Comparison of ENCODE assay signal across 8 cellular contexts in the genomic region with DNA sequence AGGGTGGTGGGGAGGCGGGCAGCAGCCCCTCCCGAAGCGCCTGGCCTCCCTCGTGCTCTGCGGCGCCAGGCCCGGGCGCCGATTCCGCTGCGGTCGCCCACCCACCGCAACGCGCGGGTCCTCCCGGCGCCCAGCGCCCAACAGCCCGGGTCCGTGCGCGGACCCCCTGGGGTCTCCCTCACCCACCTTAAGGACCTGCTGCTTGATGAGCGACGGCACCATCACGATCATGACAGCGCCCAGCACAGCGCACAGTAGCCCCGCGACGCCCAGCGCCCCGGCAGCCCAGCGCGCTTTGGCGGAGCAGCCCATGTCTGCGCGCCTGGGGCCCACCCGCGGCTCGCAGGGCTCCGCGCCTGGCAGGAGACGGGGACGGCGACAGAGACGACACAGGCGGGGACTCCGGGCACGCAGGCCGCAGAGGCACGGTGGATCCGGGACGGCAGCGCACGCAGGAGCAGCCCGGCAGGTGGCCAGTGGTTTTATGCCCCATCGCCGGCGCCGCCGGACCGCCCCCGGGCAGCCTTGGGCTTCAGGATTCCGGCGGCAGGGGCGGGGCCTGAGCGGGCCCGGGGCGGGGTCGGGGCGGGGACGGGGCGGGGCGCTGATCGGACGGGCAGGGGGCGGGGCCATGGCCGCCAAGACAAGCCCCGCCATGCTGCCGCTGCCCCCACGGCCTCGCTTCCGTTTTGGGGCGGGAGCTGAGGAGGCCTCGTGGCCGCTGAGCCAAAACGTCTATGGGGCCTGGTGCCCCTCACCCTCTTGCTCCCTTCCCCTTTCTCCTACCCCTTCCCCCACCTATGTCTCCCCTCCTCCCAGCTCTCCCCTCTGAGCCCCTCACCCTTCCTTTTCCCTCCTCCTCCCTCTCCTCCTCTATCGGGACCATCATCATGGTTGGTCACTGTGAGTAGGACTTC. TPM values are rescaled to one million over a fixed set of nuclear protein-coding genes. Genes with fewer than 3 reads are reported as not detected.
DNase-seq lines count a peak whose midpoint lies in the region; ATAC-seq and TF ChIP-seq lines count a peak whose summit lies in the region.

A gene with protein sequence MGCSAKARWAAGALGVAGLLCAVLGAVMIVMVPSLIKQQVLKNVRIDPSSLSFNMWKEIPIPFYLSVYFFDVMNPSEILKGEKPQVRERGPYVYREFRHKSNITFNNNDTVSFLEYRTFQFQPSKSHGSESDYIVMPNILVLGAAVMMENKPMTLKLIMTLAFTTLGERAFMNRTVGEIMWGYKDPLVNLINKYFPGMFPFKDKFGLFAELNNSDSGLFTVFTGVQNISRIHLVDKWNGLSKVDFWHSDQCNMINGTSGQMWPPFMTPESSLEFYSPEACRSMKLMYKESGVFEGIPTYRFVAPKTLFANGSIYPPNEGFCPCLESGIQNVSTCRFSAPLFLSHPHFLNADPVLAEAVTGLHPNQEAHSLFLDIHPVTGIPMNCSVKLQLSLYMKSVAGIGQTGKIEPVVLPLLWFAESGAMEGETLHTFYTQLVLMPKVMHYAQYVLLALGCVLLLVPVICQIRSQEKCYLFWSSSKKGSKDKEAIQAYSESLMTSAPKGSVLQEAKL (minus strand): TSS at position 456 of the 917 bp plus-strand sequence. CDS start 144 bp downstream, at position 312.

- H3K79me2 ChIP-seq in DND-41 (ENCODE audit: insufficient read depth, low read length) (peaks cover 18% of the 10 kb centered on the region), neural progenitor cell (ENCODE audit: low read depth) (no peaks in the 10 kb centered on the region)

- peaks cover 16% of the 10 kb centered on the region for H3F3A ChIP-seq in neural progenitor cell (ENCODE audit: low read depth)

- TF ChIP-seq POLR2A in Raji (IDR thresholded peaks at IDR 0.05; ENCODE audit: insufficient read depth, low read depth, low read length), result peak; percentile 98

- peak within 1 kb of the TSS; percentile 89 for H3K4me3 Mint-ChIP-seq in neural progenitor cell

- peak within 1 kb of the TSS; percentile 90 for H3K27ac Mint-ChIP-seq in neural progenitor cell

- DNase-seq in DND-41 (peak; percentile 87), activated gamma-delta T cell (lab: John Stamatoyannopoulos, UW) (peak; percentile 67), foreskin fibroblast (peak; percentile 71 to 92), neural progenitor cell (ENCODE audit: low spot score) (peak; percentile 93), stromal cell of bone marrow (ENCODE audit: low read depth) (peak; percentile 36)

- peaks cover 6% of the 10 kb centered on the region for H3K9me3 Mint-ChIP-seq in neural progenitor cell

- H3K9ac ChIP-seq in DND-41 (ENCODE audit: low read depth, low read length), result peak within 1 kb of the TSS; percentile 78
- H3K9ac ChIP-seq in neural progenitor cell, result no peak within 1 kb of the TSS

- peak within 1 kb of the TSS; percentile 87 for H3K27ac ChIP-seq in DND-41 (ENCODE audit: low read length)
- peak within 1 kb of the TSS; percentile 72 for H3K27ac ChIP-seq in KOPT-K1 (ENCODE audit: low read depth, low read length, poor library complexity, severe bottlenecking)
- H3K27ac ChIP-seq in neural progenitor cell, result no peak within 1 kb of the TSS

- H3K27me3 Mint-ChIP-seq in neural progenitor cell (ENCODE audit: insufficient read depth, low read depth), result peaks cover 6% of the 10 kb centered on the region

- H3K4me1 Mint-ChIP-seq in neural progenitor cell, result peaks cover 23% of the 10 kb centered on the region

- peak within 1 kb of the TSS; percentile 63 to 88 for H3K4me3 ChIP-seq in DND-41 (ENCODE audit: low read depth in 1 of 2, low read length in 2 of 2)
- H3K4me3 ChIP-seq in foreskin fibroblast (ENCODE audit: low read depth in 1 of 2, low read length in 2 of 2), result peak within 1 kb of the TSS; percentile 60 to 66
- peak within 1 kb of the TSS; percentile 75 for H3K4me3 ChIP-seq in neural progenitor cell

- no peaks in the 10 kb centered on the region for H3K36me3 Mint-ChIP-seq in neural progenitor cell

- H3K27me3 ChIP-seq in DND-41 (ENCODE audit: insufficient read depth, low read length, poor library complexity) (no peaks in the 10 kb centered on the region), neural progenitor cell (peaks cover 23% of the 10 kb centered on the region)

- peak within 1 kb of the TSS; percentile 95 for H2AFZ ChIP-seq in DND-41 (ENCODE audit: low read depth, low read length)
- H2AFZ ChIP-seq in neural progenitor cell (replicated peaks), result peak within 1 kb of the TSS; percentile 95

- peaks cover 10% of the 10 kb centered on the region; the same call in 1 of the 2 replicates for H4K20me1 ChIP-seq in DND-41 (ENCODE audit: insufficient read depth, low read length)
- peaks cover 6% of the 10 kb centered on the region for H4K20me1 ChIP-seq in neural progenitor cell (ENCODE audit: low read depth)

- TF ChIP-seq CTCF in DND-41 (IDR thresholded peaks at IDR 0.05; ENCODE audit: borderline replicate concordance, extremely low read depth, low read length, poor library complexity, severe bottlenecking) (no peak), foreskin fibroblast (IDR thresholded peaks at IDR 0.05; ENCODE audit: low read depth, low read length) (no peak), neural progenitor cell (IDR thresholded peaks at IDR 0.05) (no peak)

- H3K9me3 ChIP-seq in DND-41 (ENCODE audit: insufficient read depth, low read length, severe bottlenecking) (no peaks in the 10 kb centered on the region), KOPT-K1 (ENCODE audit: insufficient read depth, low read length, poor library complexity, severe bottlenecking) (no peaks in the 10 kb centered on the region), neural progenitor cell (ENCODE audit: low read depth) (no peaks in the 10 kb centered on the region)

- H3K36me3 ChIP-seq in DND-41 (ENCODE audit: insufficient read depth, low read length) (peaks cover 10% of the 10 kb centered on the region), KOPT-K1 (ENCODE audit: insufficient read depth, low read length) (peaks cover 18% of the 10 kb centered on the region), neural progenitor cell (no peaks in the 10 kb centered on the region)

- ATAC-seq in DND-41 (ENCODE audit: insufficient read depth, low read depth) (peak; percentile 85), GM21786 (IDR thresholded peaks at IDR 0.05; ENCODE audit: unreplicated experiment) (peak; percentile 55)

- H3K4me1 ChIP-seq in DND-41 (ENCODE audit: insufficient read depth, low read length), result peaks cover 32% of the 10 kb centered on the region
- peaks cover 5% of the 10 kb centered on the region for H3K4me1 ChIP-seq in neural progenitor cell

- H3K4me2 ChIP-seq in DND-41 (ENCODE audit: insufficient read depth, low read length) (peak within 1 kb of the TSS; percentile 91), neural progenitor cell (peak within 1 kb of the TSS; percentile 94)

RNA-seq across cellular contexts. Expression of the gene that starts here (rescaled TPM):
- 4.3 and 7.8 TPM in 2 replicates for total RNA-seq in neural progenitor cell (ENCODE audit: low replicate concordance)

Comparison
In these comparisons a context has a peak if more than half of its experiments do, and no peak if none do; other contexts are left out.
1. DNase-seq: peak in every context shown above with its lines; median percentile 93 in neural progenitor cell; 87 in DND-41; 82 in foreskin fibroblast; 67 in activated gamma-delta T cell; 36 in stromal cell of bone marrow.